In the genomic region with DNA sequence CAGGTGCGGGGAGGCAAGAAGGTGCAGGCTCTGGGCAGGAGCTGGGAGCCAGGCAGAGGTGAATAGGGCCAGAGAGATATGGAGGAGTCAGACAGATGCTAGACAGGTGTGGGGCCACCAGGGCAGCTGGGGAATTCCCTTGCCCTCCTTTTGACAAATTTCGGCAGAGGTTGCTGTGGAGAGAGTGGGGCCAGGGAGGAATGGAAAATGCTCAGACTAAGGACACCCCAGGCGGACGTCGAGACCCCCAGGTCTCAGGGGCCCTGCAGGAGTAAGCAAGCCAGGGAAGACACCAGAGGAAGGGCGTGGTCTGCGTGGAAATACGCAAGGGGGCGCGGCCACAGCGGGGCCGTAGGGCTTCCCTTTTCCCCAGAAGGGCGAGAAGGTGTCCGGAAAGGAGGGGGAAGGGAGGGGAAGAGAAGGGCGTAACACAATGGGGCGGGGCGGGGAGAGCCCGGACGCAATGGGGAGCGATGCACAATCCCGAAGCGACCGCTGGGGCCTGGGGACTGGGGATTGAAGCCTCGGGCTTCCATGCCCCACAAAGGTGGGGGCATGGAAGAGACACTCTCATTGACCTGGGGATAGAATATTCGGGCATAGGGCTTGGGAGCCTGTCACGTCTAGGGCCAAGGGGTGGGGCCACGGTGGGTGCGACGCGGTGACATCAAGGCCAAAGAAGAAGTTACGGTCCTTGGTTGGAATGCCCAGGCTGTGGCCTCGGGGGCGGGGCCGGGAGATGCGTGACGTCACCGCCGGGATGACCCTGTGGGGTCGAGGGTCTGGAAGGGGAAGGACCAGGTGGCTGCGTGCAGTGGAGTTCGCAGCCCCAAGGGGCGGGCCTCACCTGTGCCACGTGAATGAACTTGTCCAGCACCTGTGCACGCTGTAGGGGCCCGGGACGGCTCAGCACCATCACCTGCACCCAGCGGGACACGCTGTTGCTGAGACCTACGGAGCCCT, we compare ENCODE assay signal across 8 cellular contexts. TPM values are rescaled to one million over a fixed set of nuclear protein-coding genes. Genes with fewer than 3 reads are reported as not detected.
DNase-seq lines count a peak whose midpoint lies in the region; ATAC-seq and TF ChIP-seq lines count a peak whose summit lies in the region.

No MANE protein-coding gene starts in this region.

- intact Hi-C loops in Caco-2 (cut with micrococcal nuclease; ENCODE audit: unreplicated experiment) = no loop called here
- intact Hi-C loops in mucosa of descending colon (cut with DNase I, micrococcal nuclease) = no loop called here

- TF ChIP-seq CTCF in Caco-2 (IDR thresholded peaks at IDR 0.05; ENCODE audit: insufficient read depth in 1 of 2, low read depth in 1 of 2, low read length in 1 of 2, severe bottlenecking in 1 of 2, unreplicated experiment in 1 of 2) = peak; percentile 15
- peak; percentile 18; the same call in 1 of the 2 replicates for TF ChIP-seq CTCF in VCaP (conservative IDR thresholded peaks at IDR 0.05)
- no peak for TF ChIP-seq CTCF in mucosa of descending colon (IDR thresholded peaks at IDR 0.05)

- peaks cover 8% of the 10 kb centered on the region for H3K36me3 Mint-ChIP-seq in Caco-2 (ENCODE audit: insufficient read depth, unreplicated experiment)

- H3K27me3 Mint-ChIP-seq in Caco-2 (ENCODE audit: insufficient read depth, unreplicated experiment) = peaks cover 7% of the 10 kb centered on the region
- H3K27me3 Mint-ChIP-seq in stimulated activated naive CD8-positive, alpha-beta T cell treated with anti-CD3 and anti-CD28 coated beads, Interleukin-15, amount 100 ng/mL, for 72 hours = peaks cover 8% of the 10 kb centered on the region

- DNase-seq in Caco-2 (peak; percentile 85 to 88), Kasumi-1 (lab: John Stamatoyannopoulos, UW) (peak; percentile 74 to 79), mucosa of descending colon (peak; percentile 66 to 86 (median 72))
- DNase-seq in stimulated activated naive CD8-positive, alpha-beta T cell treated with anti-CD3 and anti-CD28 coated beads, Interleukin-15, amount 100 ng/mL, for 72 hours = peak; percentile 30 to 62

- H3K27me3 ChIP-seq in Caco-2 (replicated peaks; ENCODE audit: control insufficient read depth, insufficient read depth, low read length) (no peaks in the 10 kb centered on the region), duodenal mucosa (ENCODE audit: control insufficient read depth in 1 of 2, insufficient read depth in 2 of 2, low read length in 2 of 2) (peaks cover 0 to 9% of the 10 kb centered on the region in 2 donors)

- POLR2A ChIA-PET in Caco-2 (lab: Charles Lee) = no interaction called here

- CTCF ChIA-PET in Caco-2 (lab: Charles Lee) = interaction anchor here (0.9 to 1.2 kb wide), 2 partner anchors 15 kb away, joined by 3 to 6 read pairs; a partner anchor contains a TSS

- ATAC-seq in mucosa of descending colon (peak; percentile 91), HG03196 (IDR thresholded peaks at IDR 0.05; ENCODE audit: unreplicated experiment) (no peak), GM19395 (IDR thresholded peaks at IDR 0.05; ENCODE audit: unreplicated experiment) (no peak)
- ATAC-seq in stimulated activated naive CD8-positive, alpha-beta T cell treated with anti-CD3 and anti-CD28 coated beads, Interleukin-15, amount 100 ng/mL, for 72 hours = peak; percentile 87

- no peak overlapping the region for H3K9ac ChIP-seq in duodenal mucosa (ENCODE audit: low read depth in 1 of 2, low read length in 2 of 2)

- H3K9me3 ChIP-seq in Caco-2 = no peaks in the 10 kb centered on the region
- no peaks in the 10 kb centered on the region for H3K9me3 ChIP-seq in duodenal mucosa (ENCODE audit: control insufficient read depth in 1 of 2, low read length in 2 of 2)
- no peaks in the 10 kb centered on the region for H3K9me3 ChIP-seq in mucosa of descending colon

- H3K4me1 ChIP-seq in Caco-2 (peaks cover 11% of the 10 kb centered on the region), duodenal mucosa (ENCODE audit: control insufficient read depth in 1 of 2, insufficient read depth in 2 of 2, low read length in 2 of 2) (peaks cover 0 to 7% of the 10 kb centered on the region in 2 donors), mucosa of descending colon (ENCODE audit: low read depth) (peaks cover 8% of the 10 kb centered on the region)

- H3K4me3 ChIP-seq in Caco-2 (ENCODE audit: low read depth, low read length) (peak overlapping the region; percentile 37), duodenal mucosa (ENCODE audit: low read depth in 1 of 2, low read length in 2 of 2) (peak overlapping the region; percentile 39 to 61), mucosa of descending colon (no peak overlapping the region)

- no TSS peak for BruUV-seq in Caco-2 (replicated peaks; lab: Mats Ljungman, UMichigan)

- peak overlapping the region; percentile 57 for H3K27ac ChIP-seq in VCaP
- H3K27ac ChIP-seq in duodenal mucosa (ENCODE audit: low read depth, low read length) = no peak overlapping the region

- no peaks in the 10 kb centered on the region for H3K36me3 ChIP-seq in Caco-2 (ENCODE audit: control insufficient read depth, insufficient read depth, low read length)
- H3K36me3 ChIP-seq in duodenal mucosa (ENCODE audit: control insufficient read depth in 1 of 2, insufficient read depth in 2 of 2, low read length in 2 of 2) = no peaks in the 10 kb centered on the region
- H3K36me3 ChIP-seq in mucosa of descending colon (ENCODE audit: low read depth) = no peaks in the 10 kb centered on the region

- H3K4me3 Mint-ChIP-seq in Caco-2 (ENCODE audit: unreplicated experiment) = peak overlapping the region; percentile 81
- peak overlapping the region; percentile 81 to 84 for H3K4me3 Mint-ChIP-seq in stimulated activated naive CD8-positive, alpha-beta T cell treated with anti-CD3 and anti-CD28 coated beads, Interleukin-15, amount 100 ng/mL, for 72 hours

- no peaks in the 10 kb centered on the region for H3K9me3 Mint-ChIP-seq in Caco-2 (ENCODE audit: unreplicated experiment)
- no peaks in the 10 kb centered on the region for H3K9me3 Mint-ChIP-seq in stimulated activated naive CD8-positive, alpha-beta T cell treated with anti-CD3 and anti-CD28 coated beads, Interleukin-15, amount 100 ng/mL, for 72 hours

- H3K27ac Mint-ChIP-seq in Caco-2 (ENCODE audit: unreplicated experiment) = peak overlapping the region; percentile 74
- H3K27ac Mint-ChIP-seq in stimulated activated naive CD8-positive, alpha-beta T cell treated with anti-CD3 and anti-CD28 coated beads, Interleukin-15, amount 100 ng/mL, for 72 hours = peak overlapping the region; percentile 85 to 92

- peaks cover 12% of the 10 kb centered on the region for H3K4me1 Mint-ChIP-seq in Caco-2 (ENCODE audit: low read depth, unreplicated experiment)
- H3K4me1 Mint-ChIP-seq in stimulated activated naive CD8-positive, alpha-beta T cell treated with anti-CD3 and anti-CD28 coated beads, Interleukin-15, amount 100 ng/mL, for 72 hours = peaks cover 26% of the 10 kb centered on the region

RNA-seq across cellular contexts. Expression of a gene that starts 8.2 kb away (rescaled TPM):
- total RNA-seq in Caco-2 (2022) = not detected in 2 replicates
- 1 to 10 TPM in 2 of 3 donors, under 1 TPM in 1; 0.55 to 2.3 (median 2.0) TPM for total RNA-seq in mucosa of descending colon

RNA-seq across cellular contexts. Expression of a gene that starts 14.9 kb away (rescaled TPM):
- total RNA-seq in Caco-2 (2022) (17.3 and 19.7 TPM in 2 replicates), mucosa of descending colon (10 to 100 TPM; 24.1 to 42.3 (median 30.1) TPM)

RNA-seq across cellular contexts. Expression of a gene that starts 15.7 kb away (rescaled TPM):
- total RNA-seq in Caco-2 (2022) (5.6 and 5.9 TPM in 2 replicates), mucosa of descending colon (1 to 10 TPM in 2 of 3 donors, under 1 TPM in 1; 0.46 to 2.5 (median 1.3) TPM)

RNA-seq across cellular contexts. Expression of a gene that starts 29.3 kb away (rescaled TPM):
- total RNA-seq in Caco-2 (2022) = 2.9 and 3.5 TPM in 2 replicates
- total RNA-seq in mucosa of descending colon = under 1 TPM; 0.46 to 0.82 (median 0.80) TPM

RNA-seq across cellular contexts. Expression of a gene that starts 30.0 kb away (rescaled TPM):
- total RNA-seq in Caco-2 (2022) (0.79 TPM in 1 of 2 replicates, not detected in the other), mucosa of descending colon (under 1 TPM in 2 of 3 donors, not detected in 1; 0.12 to 0.20 TPM)

Comparison
In these comparisons a context has a peak if more than half of its experiments do, and no peak if none do; other contexts are left out.
1. ATAC-seq: peak in mucosa of descending colon (single experiment) and stimulated activated naive CD8-positive, alpha-beta T cell treated with anti-CD3 and anti-CD28 coated beads, Interleukin-15, amount 100 ng/mL, for 72 hours (single experiment); none in HG03196 (single experiment) and GM19395 (single experiment).
2. Peak in every context shown above with its lines, with median percentiles within 50 percentile points of each other: DNase-seq.